18 cellular contexts compared by ENCODE assay signal in the genomic region with DNA sequence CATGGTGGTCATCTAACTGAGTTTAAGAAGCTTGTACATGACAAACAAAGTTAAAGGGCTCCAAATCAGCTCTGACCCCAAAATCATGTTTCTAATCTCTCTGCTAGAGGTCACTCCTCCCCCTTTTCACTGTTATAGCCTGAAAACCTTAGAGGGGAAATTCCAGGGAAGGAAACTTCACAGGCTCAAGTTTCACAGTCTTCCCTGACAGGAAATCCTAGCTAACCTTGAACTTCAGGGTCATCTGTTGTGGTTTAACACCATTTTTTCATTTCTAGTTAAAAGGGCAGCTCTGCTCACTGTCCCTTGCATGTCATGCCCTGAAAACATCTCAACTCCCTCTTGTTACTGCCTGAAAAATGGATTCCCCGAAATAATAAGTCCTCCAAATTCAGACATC.
A peak's percentile ranks its signal among the peaks of the same experiment; 100 is the strongest.
DNase-seq lines count a peak whose midpoint lies in the region; ATAC-seq, FAIRE-seq and TF ChIP-seq lines count a peak whose summit lies in the region.
"Had no signal": no experiment of that assay in that cellular context is flagged by ENCODE, and none has a peak within 500 bp of the region (broad histone marks: within the 10 kb centered on the region; RNA-seq: fewer than 3 reads in every experiment).

No MANE protein-coding gene starts in this region.

- no peak overlapping the region for H3K9ac ChIP-seq in GM12878 (ENCODE audit: control insufficient read depth, insufficient read depth, low read length)

- no TSS peak for BruUV-seq in GM12878 (replicated peaks; lab: Mats Ljungman, UMichigan)

- no peak; a peak in 1 of 4 replicates for TF ChIP-seq EP300 in GM12878 (IDR thresholded peaks at IDR 0.05; ENCODE audit: borderline replicate concordance in 1 of 2, control insufficient read depth in 1 of 2, low read depth in 2 of 2, low read length in 2 of 2)

- no peak for DNase-seq in GM12878 (ENCODE audit: low read depth, low spot score)
- DNase-seq in mesothelial cell of epicardium (ENCODE audit: low spot score in 2 of 2, unreplicated experiment in 2 of 2): no peak
- DNase-seq in activated gamma-delta T cell treated with Interleukin-2 at 50 U/mL for 16 hours: no peak
- no peak for DNase-seq in ascending aorta (ENCODE audit: low spot score in 2 of 2)
- DNase-seq in GM13976 (ENCODE audit: low spot score): no peak
- DNase-seq in CD8-positive, alpha-beta memory T cell: no peak
- DNase-seq: AML-193; DMS153; GOT3; MV-4-11; NCI-H2171; stimulated activated CD4-positive, alpha-beta T cell treated with anti-CD3 and anti-CD28 coated beads, Interleukin-4, amount 100 ng/mL, for 24 hours had no signal

- no peak for TF ChIP-seq RAD21 in GM12878 (IDR thresholded peaks at IDR 0.05; ENCODE audit: insufficient read depth, low read depth, low read length)

- H3K36me3 ChIP-seq in GM12878 (ENCODE audit: control insufficient read depth in 2 of 2, insufficient read depth in 2 of 2, low read length in 1 of 2) (no peaks in the 10 kb centered on the region), ascending aorta (no peaks in the 10 kb centered on the region)
- H3K36me3 ChIP-seq in CD8-positive, alpha-beta memory T cell (ENCODE audit: insufficient read depth, low read length): no peaks in the 10 kb centered on the region

- CTCF ChIA-PET in GM12878 (lab: Yijun Ruan, JAX): interaction anchor here (0.7 to 2.8 kb wide), 6 partner anchors 9 to 80 kb away, joined by 3 to 11 read pairs (median 6); no protein-coding TSS in a partner anchor
- CTCF ChIA-PET in CD8-positive, alpha-beta memory T cell (lab: Charles Lee): interaction anchor here (0.6 kb wide), 1 partner anchor 9 kb away, joined by 3 read pairs; no protein-coding TSS in a partner anchor

- H3K27me3 Mint-ChIP-seq in mesothelial cell of epicardium (ENCODE audit: low read depth): no peaks in the 10 kb centered on the region
- H3K27me3 Mint-ChIP-seq in CD8-positive, alpha-beta memory T cell: no peaks in the 10 kb centered on the region
- H3K27me3 Mint-ChIP-seq: activated naive CD4-positive, alpha-beta T cell treated with anti-CD3 and anti-CD28 coated beads, Interleukin-2, amount 50 U/mL, for 24 hours; type B pancreatic cell had no signal

- TF ChIP-seq CTCF in GM12878 (IDR thresholded peaks at IDR 0.05 in 2 of 3, conservative IDR thresholded peaks at IDR 0.05 in 1 of 3; ENCODE audit: control insufficient read depth in 2 of 3, extremely low read depth in 1 of 3, insufficient read depth in 1 of 3, low read depth in 3 of 3, low read length in 3 of 3) (no peak), mesothelial cell of epicardium (IDR thresholded peaks at IDR 0.05; ENCODE audit: unreplicated experiment) (no peak), ascending aorta (IDR thresholded peaks at IDR 0.05) (no peak), GM13976 (IDR thresholded peaks at IDR 0.05; ENCODE audit: borderline replicate concordance, control extremely low read depth, extremely low read depth, insufficient read depth, missing control alignments) (no peak)

- H3K4me3 ChIP-seq in GM12878: no peak overlapping the region
- H3K4me3 ChIP-seq in ascending aorta: no peak overlapping the region
- H3K4me3 ChIP-seq in CD8-positive, alpha-beta memory T cell (ENCODE audit: low read length): no peak overlapping the region

- H2AFZ ChIP-seq in GM12878 (ENCODE audit: control insufficient read depth, low read depth, low read length): no peak overlapping the region

- in situ Hi-C loops in GM12878 (cut with MboI): no loop called here
- in situ Hi-C loops in GM13976 (cut with MboI; ENCODE audit: low sequenced_read_pairs, unreplicated experiment): no loop called here

- FAIRE-seq in GM12878 (lab: Jason Lieb, UNC): no peak
- FAIRE-seq: bronchial epithelial cell, HTR-8/SVneo had no signal

- H3K9me3 ChIP-seq in GM12878 (replicated peaks; ENCODE audit: control insufficient read depth, insufficient read depth, low read length) (peaks cover 1% of the 10 kb centered on the region; the same call in 2 of the 3 replicates), ascending aorta (no peaks in the 10 kb centered on the region)
- H3K9me3 ChIP-seq in CD8-positive, alpha-beta memory T cell (ENCODE audit: low read length): no peaks in the 10 kb centered on the region

- H3K4me3 Mint-ChIP-seq in mesothelial cell of epicardium: no peak overlapping the region
- H3K4me3 Mint-ChIP-seq in CD8-positive, alpha-beta memory T cell: no peak overlapping the region
- H3K4me3 Mint-ChIP-seq: activated naive CD4-positive, alpha-beta T cell treated with anti-CD3 and anti-CD28 coated beads, Interleukin-2, amount 50 U/mL, for 24 hours; type B pancreatic cell had no signal

- no peak overlapping the region for H3K4me2 ChIP-seq in GM12878 (ENCODE audit: control insufficient read depth, insufficient read depth)

- H3K27ac Mint-ChIP-seq in mesothelial cell of epicardium: peak overlapping the region; percentile 76
- H3K27ac Mint-ChIP-seq in CD8-positive, alpha-beta memory T cell: no peak overlapping the region
- H3K27ac Mint-ChIP-seq: activated naive CD4-positive, alpha-beta T cell treated with anti-CD3 and anti-CD28 coated beads, Interleukin-2, amount 50 U/mL, for 24 hours; type B pancreatic cell had no signal

- no peaks in the 10 kb centered on the region for H3K4me1 ChIP-seq in GM12878 (ENCODE audit: control insufficient read depth, insufficient read depth, low read length)
- no peaks in the 10 kb centered on the region for H3K4me1 ChIP-seq in ascending aorta
- H3K4me1 ChIP-seq in CD8-positive, alpha-beta memory T cell (ENCODE audit: insufficient read depth, low read length): no peaks in the 10 kb centered on the region

- TF ChIP-seq POLR2A in GM12878 (IDR thresholded peaks at IDR 0.05; ENCODE audit: low read depth, low read length): no peak

- H3K27me3 ChIP-seq in GM12878 (replicated peaks in 1 of 2; ENCODE audit: control insufficient read depth in 2 of 2, insufficient read depth in 2 of 2, low read length in 1 of 2): no peaks in the 10 kb centered on the region
- no peaks in the 10 kb centered on the region for H3K27me3 ChIP-seq in ascending aorta
- no peaks in the 10 kb centered on the region for H3K27me3 ChIP-seq in CD8-positive, alpha-beta memory T cell (ENCODE audit: insufficient read depth, low read length, poor library complexity, severe bottlenecking)

- no peaks in the 10 kb centered on the region for H4K20me1 ChIP-seq in GM12878 (ENCODE audit: control insufficient read depth, insufficient read depth)

- H3K9me3 Mint-ChIP-seq in mesothelial cell of epicardium: peaks cover 7% of the 10 kb centered on the region
- peaks cover 5 to 16% (median 11%) of the 10 kb centered on the region in 5 donors for H3K9me3 Mint-ChIP-seq in CD8-positive, alpha-beta memory T cell

- no peaks in the 10 kb centered on the region for H3K79me2 ChIP-seq in GM12878 (ENCODE audit: control insufficient read depth, insufficient read depth, low read length)

- intact Hi-C loops in GM12878 (cut with micrococcal nuclease; ENCODE audit: unreplicated experiment): no loop called here
- intact Hi-C loops in ascending aorta (cut with DNase I): no loop called here

- RAD21 ChIA-PET in GM12878 (lab: Charles Lee; ENCODE audit: unreplicated experiment): interaction anchor here (1.0 to 2.4 kb wide), 9 partner anchors 11 to 80 kb away, joined by 3 to 13 read pairs (median 3); no protein-coding TSS in a partner anchor

- WGBS in GM12878 (ENCODE audit: insufficient coverage, insufficient replicate concordance, low lambda C conversion rate, missing lambda C conversion rate): 0% methylated on average over 1 of the region's 1 CpG

- H3K27ac ChIP-seq in GM12878 (ENCODE audit: control insufficient read depth, insufficient read depth) (no peak overlapping the region), ascending aorta (no peak overlapping the region)
- no peak overlapping the region for H3K27ac ChIP-seq in CD8-positive, alpha-beta memory T cell (ENCODE audit: low read depth, low read length)

- H3K4me1 Mint-ChIP-seq in mesothelial cell of epicardium: peaks cover 19% of the 10 kb centered on the region
- no peaks in the 10 kb centered on the region for H3K4me1 Mint-ChIP-seq in CD8-positive, alpha-beta memory T cell
- H3K4me1 Mint-ChIP-seq: activated naive CD4-positive, alpha-beta T cell treated with anti-CD3 and anti-CD28 coated beads, Interleukin-2, amount 50 U/mL, for 24 hours had no signal

- no peaks in the 10 kb centered on the region for H3K36me3 Mint-ChIP-seq in mesothelial cell of epicardium
- no peaks in the 10 kb centered on the region for H3K36me3 Mint-ChIP-seq in CD8-positive, alpha-beta memory T cell
- H3K36me3 Mint-ChIP-seq: activated naive CD4-positive, alpha-beta T cell treated with anti-CD3 and anti-CD28 coated beads, Interleukin-2, amount 50 U/mL, for 24 hours; type B pancreatic cell had no signal

- SMC1A ChIA-PET in GM12878 (lab: Charles Lee; ENCODE audit: uncharacterized antibody, unreplicated experiment): interaction anchor here (0.8 to 7.5 kb wide), 20 partner anchors 8 to 623 kb away, joined by 3 to 54 read pairs (median 4); no protein-coding TSS in a partner anchor

- peak; percentile 65 for ATAC-seq in GM18907 (IDR thresholded peaks at IDR 0.05; ENCODE audit: unreplicated experiment)
- ATAC-seq in HG03175 (IDR thresholded peaks at IDR 0.05; ENCODE audit: unreplicated experiment): peak; percentile 46
- peak; percentile 72 for ATAC-seq in GM12878

- POLR2A ChIA-PET in GM12878 (lab: Charles Lee): interaction anchor here (1.2 kb wide), 1 partner anchor 73 kb away, joined by 3 read pairs; no protein-coding TSS in a partner anchor
- POLR2A ChIA-PET in CD8-positive, alpha-beta memory T cell (lab: Charles Lee): no interaction called here

TF ChIP-seq in GM12878, 131 proteins besides CTCF, POLR2A, EP300 and RAD21 (continues in another document):
- TF ChIP-seq ESRRA (IDR thresholded peaks at IDR 0.05; ENCODE audit: low read length) (peak; percentile 69; the same call in 1 of the 2 replicates), TCF3 (IDR thresholded peaks at IDR 0.05; ENCODE audit: borderline replicate concordance, insufficient read depth, low read depth, low read length) (no peak), POLR2AphosphoS2 (IDR thresholded peaks at IDR 0.05; ENCODE audit: low read depth, low read length) (no peak), RUNX3 (IDR thresholded peaks at IDR 0.05; ENCODE audit: low read length) (0 out of 2 replicates have a peak, but pooled peaks have one; percentile 8)
- TF ChIP-seq, protein P1, sequence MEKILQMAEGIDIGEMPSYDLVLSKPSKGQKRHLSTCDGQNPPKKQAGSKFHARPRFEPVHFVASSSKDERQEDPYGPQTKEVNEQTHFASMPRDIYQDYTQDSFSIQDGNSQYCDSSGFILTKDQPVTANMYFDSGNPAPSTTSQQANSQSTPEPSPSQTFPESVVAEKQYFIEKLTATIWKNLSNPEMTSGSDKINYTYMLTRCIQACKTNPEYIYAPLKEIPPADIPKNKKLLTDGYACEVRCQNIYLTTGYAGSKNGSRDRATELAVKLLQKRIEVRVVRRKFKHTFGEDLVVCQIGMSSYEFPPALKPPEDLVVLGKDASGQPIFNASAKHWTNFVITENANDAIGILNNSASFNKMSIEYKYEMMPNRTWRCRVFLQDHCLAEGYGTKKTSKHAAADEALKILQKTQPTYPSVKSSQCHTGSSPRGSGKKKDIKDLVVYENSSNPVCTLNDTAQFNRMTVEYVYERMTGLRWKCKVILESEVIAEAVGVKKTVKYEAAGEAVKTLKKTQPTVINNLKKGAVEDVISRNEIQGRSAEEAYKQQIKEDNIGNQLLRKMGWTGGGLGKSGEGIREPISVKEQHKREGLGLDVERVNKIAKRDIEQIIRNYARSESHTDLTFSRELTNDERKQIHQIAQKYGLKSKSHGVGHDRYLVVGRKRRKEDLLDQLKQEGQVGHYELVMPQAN (conservative IDR thresholded peaks at IDR 0.05): no peak
